ENCODE assay signal across 7 cellular contexts in the genomic region with DNA sequence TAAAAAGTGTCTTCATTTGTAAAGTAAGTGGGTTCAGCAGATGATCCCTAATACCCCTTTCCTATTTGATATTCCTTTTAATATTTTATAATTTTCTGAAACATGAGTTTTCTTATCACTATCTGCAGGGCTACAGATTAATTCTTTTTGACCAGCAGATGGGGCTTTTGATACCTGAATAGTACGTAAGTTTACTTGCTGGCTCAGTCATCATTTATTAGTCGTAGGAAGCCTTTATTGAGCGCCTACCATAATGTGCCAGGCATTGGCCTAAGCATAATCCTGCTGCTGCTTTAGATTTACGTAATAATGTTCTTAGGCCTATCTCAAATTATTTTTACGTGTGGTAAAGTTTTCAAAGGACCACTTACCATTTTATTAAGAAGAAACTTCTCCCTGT. TPM values are rescaled to one million over a fixed set of nuclear protein-coding genes. Genes with fewer than 3 reads are reported as not detected.
DNase-seq lines count a peak whose midpoint lies in the region; ATAC-seq, FAIRE-seq and TF ChIP-seq lines count a peak whose summit lies in the region.

No MANE protein-coding gene starts in this region.

- intact Hi-C loops in prostate gland (cut with DNase I): loop anchor here (10.0 kb wide), 1 partner anchor 721 kb away; no protein-coding TSS in a partner anchor

- DNase-seq in GM13977 (ENCODE audit: low spot score) (no peak), NAMALWA (ENCODE audit: low spot score) (peak; percentile 62), prostate gland (ENCODE audit: low spot score) (no peak), T-helper 9 cell (no peak)

- no peaks in the 10 kb centered on the region for H3K9me3 ChIP-seq in prostate gland

- no peaks in the 10 kb centered on the region for H3K36me3 ChIP-seq in prostate gland

- H3K4me1 ChIP-seq in prostate gland (replicated peaks): no peaks in the 10 kb centered on the region

- ATAC-seq in HG03097 (IDR thresholded peaks at IDR 0.05; ENCODE audit: low FRiP score, unreplicated experiment) (no peak), HG03108 (IDR thresholded peaks at IDR 0.05; ENCODE audit: unreplicated experiment) (no peak)

- H3K4me3 ChIP-seq in prostate gland: no peak overlapping the region

- no peaks in the 10 kb centered on the region for H3K27me3 ChIP-seq in prostate gland (replicated peaks; ENCODE audit: insufficient read depth)

- TF ChIP-seq POLR2A in prostate gland (IDR thresholded peaks at IDR 0.05): no peak

- 16% methylated on average over 5 of the region's 5 CpGs for WGBS in prostate gland

- H3K27ac ChIP-seq in prostate gland: no peak overlapping the region

- TF ChIP-seq CTCF in GM13977 (IDR thresholded peaks at IDR 0.05; ENCODE audit: extremely low read depth, insufficient read depth, missing control alignments) (peak; percentile 16), prostate gland (IDR thresholded peaks at IDR 0.05) (peak in 3 of 4 experiments; percentile 35 to 40 (median 38))

- in situ Hi-C loops in GM13977 (cut with MboI; ENCODE audit: low pct_unique_long_range_greater_than_20kb, low sequenced_read_pairs, unreplicated experiment): no loop called here

- FAIRE-seq in endometrium (lab: Jason Lieb, UNC): peak; percentile 51

RNA-seq across cellular contexts. Expression of a gene that starts 33.1 kb away (rescaled TPM):
- total RNA-seq in prostate gland: 10 to 100 TPM; 48.7 to 85.9 TPM
